19 cellular contexts compared by ENCODE assay signal in genomic region chr7:1366801-1367405, GRCh38.
DNase-seq lines count a peak whose midpoint lies in the region; ATAC-seq and TF ChIP-seq lines count a peak whose summit lies in the region.
"Had no signal": no experiment of that assay in that cellular context is flagged by ENCODE, and none has a peak within 500 bp of the region (broad histone marks: within the 10 kb centered on the region; RNA-seq: fewer than 3 reads in every experiment).

No MANE protein-coding gene starts in this region.

- intact Hi-C loops in right cardiac atrium (cut with DNase I), result no loop called here

- H3K36me3 ChIP-seq in right atrium auricular region, result no peaks in the 10 kb centered on the region

- H3K4me1 ChIP-seq in right cardiac atrium (ENCODE audit: control insufficient read depth, insufficient read depth, low read length) (no peaks in the 10 kb centered on the region), right atrium auricular region (peaks cover 0 to 8% of the 10 kb centered on the region in 2 donors)

- H3K27ac ChIP-seq in right cardiac atrium (ENCODE audit: low read length) (no peak overlapping the region), right atrium auricular region (no peak overlapping the region)
- H3K27ac ChIP-seq: PC-9, RWPE1 had no signal

- H3K9me3 ChIP-seq in right cardiac atrium (ENCODE audit: control insufficient read depth, low read length) (peaks cover 2% of the 10 kb centered on the region), right atrium auricular region (no peaks in the 10 kb centered on the region)

- no peak for ATAC-seq in right cardiac atrium
- peak; percentile 23 for ATAC-seq in SK-N-SH treated with all-trans-retinoic acid at 6 μM for 48 hours
- ATAC-seq: HCT116 had no signal

- WGBS in right cardiac atrium, result 46% methylated on average over 13 of the region's 13 CpGs

- no peak for TF ChIP-seq CTCF in right atrium auricular region (IDR thresholded peaks at IDR 0.05)

- H3K27me3 ChIP-seq in right cardiac atrium (ENCODE audit: control insufficient read depth, insufficient read depth) (no peaks in the 10 kb centered on the region), right atrium auricular region (peaks cover 15 to 23% of the 10 kb centered on the region in 2 donors)

- peak; percentile 5 to 22 (median 21) for DNase-seq in right cardiac atrium
- no peak for DNase-seq in right atrium auricular region (ENCODE audit: low spot score)
- DNase-seq in NAMALWA (ENCODE audit: low spot score), result peak; percentile 41
- DNase-seq in activated CD4-positive, alpha-beta T cell treated with anti-CD3 and anti-CD28 coated beads for 4 hours, result no peak
- no peak for DNase-seq in activated CD8-positive, alpha-beta memory T cell treated with anti-CD3 and anti-CD28 coated beads, Interleukin-2, amount 50 U/mL, for 4 hours
- no peak for DNase-seq in NK-92 treated with Interleukin-12 subunit alpha and Interleukin-12 subunit beta, amount 100 ng/mL, for 24 hours (lab: John Stamatoyannopoulos, UW)
- DNase-seq: CD4-positive, alpha-beta memory T cell; DMS153; GOT3; KBM-7; NCI-H1105 treated with DMSO at 0.1 percent for 48 hours; NCI-H1694 treated with DMSO at 0.1 percent for 48 hours; NCI-H2081 treated with DMSO at 0.1 percent for 48 hours; NCI-H446 treated with DMSO at 0.1 percent for 48 hours; NCI-H526 treated with DMSO at 0.1 percent for 48 hours; PC-9 had no signal

- no peak overlapping the region for H3K4me3 ChIP-seq in right cardiac atrium (ENCODE audit: low read length)
- no peak overlapping the region for H3K4me3 ChIP-seq in right atrium auricular region
- H3K4me3 ChIP-seq: PC-9 had no signal

TF ChIP-seq in SK-N-SH treated with all-trans-retinoic acid at 6 μM for 48 hours, 23 proteins besides CTCF, POLR2A, EP300 and RAD21:
- TF ChIP-seq ESRRG (CRISPR knock-in tag; IDR thresholded peaks at IDR 0.05) (no peak), TCF4 (CRISPR knock-in tag; IDR thresholded peaks at IDR 0.05; ENCODE audit: borderline replicate concordance) (no peak), ZNF8 (CRISPR knock-in tag; IDR thresholded peaks at IDR 0.05) (no peak), SNAI2 (CRISPR knock-in tag; IDR thresholded peaks at IDR 0.05) (no peak), CSDC2 (CRISPR knock-in tag; IDR thresholded peaks at IDR 0.05) (no peak), ISL1 (CRISPR knock-in tag; IDR thresholded peaks at IDR 0.05) (no peak)
- TF ChIP-seq, protein P1, sequence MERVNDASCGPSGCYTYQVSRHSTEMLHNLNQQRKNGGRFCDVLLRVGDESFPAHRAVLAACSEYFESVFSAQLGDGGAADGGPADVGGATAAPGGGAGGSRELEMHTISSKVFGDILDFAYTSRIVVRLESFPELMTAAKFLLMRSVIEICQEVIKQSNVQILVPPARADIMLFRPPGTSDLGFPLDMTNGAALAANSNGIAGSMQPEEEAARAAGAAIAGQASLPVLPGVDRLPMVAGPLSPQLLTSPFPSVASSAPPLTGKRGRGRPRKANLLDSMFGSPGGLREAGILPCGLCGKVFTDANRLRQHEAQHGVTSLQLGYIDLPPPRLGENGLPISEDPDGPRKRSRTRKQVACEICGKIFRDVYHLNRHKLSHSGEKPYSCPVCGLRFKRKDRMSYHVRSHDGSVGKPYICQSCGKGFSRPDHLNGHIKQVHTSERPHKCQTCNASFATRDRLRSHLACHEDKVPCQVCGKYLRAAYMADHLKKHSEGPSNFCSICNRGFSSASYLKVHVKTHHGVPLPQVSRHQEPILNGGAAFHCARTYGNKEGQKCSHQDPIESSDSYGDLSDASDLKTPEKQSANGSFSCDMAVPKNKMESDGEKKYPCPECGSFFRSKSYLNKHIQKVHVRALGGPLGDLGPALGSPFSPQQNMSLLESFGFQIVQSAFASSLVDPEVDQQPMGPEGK (CRISPR knock-in tag; IDR thresholded peaks at IDR 0.05; ENCODE audit: borderline replicate concordance), result no peak

Comparison
In these comparisons a context has a peak if more than half of its experiments do, and no peak if none do; other contexts are left out.
1. DNase-seq: peak in right cardiac atrium (3 of 3) and NAMALWA (single experiment); none in right atrium auricular region (single experiment), activated CD4-positive, alpha-beta T cell treated with anti-CD3 and anti-CD28 coated beads for 4 hours (0 of 2), activated CD8-positive, alpha-beta memory T cell treated with anti-CD3 and anti-CD28 coated beads, Interleukin-2, amount 50 U/mL, for 4 hours (single experiment) and NK-92 treated with Interleukin-12 subunit alpha and Interleukin-12 subunit beta, amount 100 ng/mL, for 24 hours (single experiment).